8 cellular contexts compared by ENCODE assay signal in the genomic region with DNA sequence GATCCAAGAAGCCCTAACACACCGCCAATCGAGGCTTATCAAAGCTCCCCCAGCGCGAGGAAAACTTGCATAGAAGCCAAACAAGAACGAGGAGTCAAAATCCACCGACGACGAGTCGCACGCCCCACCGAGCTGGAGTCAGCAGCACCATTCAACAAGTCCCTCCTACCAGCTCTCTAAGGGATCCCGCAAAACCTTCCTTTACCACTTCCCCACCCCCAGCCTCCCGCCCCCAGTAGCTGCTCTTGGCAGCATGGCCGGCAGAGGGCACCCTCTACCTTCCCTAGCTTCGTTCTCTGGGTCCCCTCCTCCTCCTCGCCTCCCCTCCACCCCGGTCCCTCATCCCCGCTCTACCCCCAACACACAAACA. TPM values are rescaled to one million over a fixed set of nuclear protein-coding genes. Genes with fewer than 3 reads are reported as not detected.
DNase-seq lines count a peak whose midpoint lies in the region; ATAC-seq and TF ChIP-seq lines count a peak whose summit lies in the region.

No MANE protein-coding gene starts in this region.

- peak; percentile 59 for ATAC-seq in GM18861 (IDR thresholded peaks at IDR 0.05; ENCODE audit: unreplicated experiment)
- peak; percentile 53 for ATAC-seq in HG03064 (IDR thresholded peaks at IDR 0.05; ENCODE audit: low read depth, unreplicated experiment)
- peak; percentile 89 for ATAC-seq in mucosa of descending colon

- H3K27ac Mint-ChIP-seq in endodermal cell = peak overlapping the region; percentile 56

- POLR2A ChIA-PET in BJ (lab: Charles Lee) = interaction anchor here (0.6 to 1.2 kb wide), 5 partner anchors 227 to 1089 kb away, joined by 3 to 5 read pairs (median 3); a partner anchor contains a TSS

- CTCF ChIA-PET in BJ (lab: Yijun Ruan, JAX) = interaction anchor here (0.6 to 7.1 kb wide), 21 partner anchors 10 to 1637 kb away, joined by 3 to 75 read pairs (median 3); no protein-coding TSS in a partner anchor

- H3K9ac ChIP-seq in endodermal cell (ENCODE audit: extremely low read depth, low read length, poor library complexity, severe bottlenecking) = peak overlapping the region; percentile 22

- H3K4me3 ChIP-seq in BJ (ENCODE audit: low read depth, low read length) = peak overlapping the region; percentile 96
- H3K4me3 ChIP-seq in endodermal cell (ENCODE audit: low read length) = peak overlapping the region; percentile 82
- no peak overlapping the region for H3K4me3 ChIP-seq in mucosa of descending colon

- H3K27me3 ChIP-seq in BJ (ENCODE audit: control insufficient read depth, insufficient read depth, low read length) (no peaks in the 10 kb centered on the region), endodermal cell (ENCODE audit: control insufficient read depth, insufficient read depth, low read length, poor library complexity, severe bottlenecking) (peaks cover 73% of the 10 kb centered on the region)

- DNase-seq in BJ (ENCODE audit: low read depth) = peak; percentile 49
- DNase-seq in NCI-H345 (lab: John Stamatoyannopoulos, UW) = peak; percentile 79
- peak; percentile 40 for DNase-seq in activated CD4-positive, alpha-beta T cell treated with anti-CD3 and anti-CD28 coated beads, Interleukin-2, amount 50 U/mL, for 1 hour
- peak; percentile 98 for DNase-seq in endodermal cell
- DNase-seq in mucosa of descending colon = peak in 2 of 3 donors; percentile 81 to 83
- DNase-seq in stimulated activated CD8-positive, alpha-beta memory T cell treated with anti-CD3 and anti-CD28 coated beads, Interleukin-7, amount 100 ng/mL, for 24 hours (ENCODE audit: low read depth) = peak; percentile 48

- intact Hi-C loops in mucosa of descending colon (cut with DNase I, micrococcal nuclease) = loop anchor here (2.0 to 10.0 kb wide), 3 partner anchors 830 to 1466 kb away; no protein-coding TSS in a partner anchor

- H3K4me1 Mint-ChIP-seq in endodermal cell = peaks cover 24% of the 10 kb centered on the region

- peak overlapping the region; percentile 65 for H3K4me3 Mint-ChIP-seq in endodermal cell

- H3K27me3 Mint-ChIP-seq in endodermal cell (ENCODE audit: insufficient read depth) = peaks cover 70% of the 10 kb centered on the region

- no peaks in the 10 kb centered on the region for H3K9me3 ChIP-seq in endodermal cell (ENCODE audit: control insufficient read depth, low read length)
- H3K9me3 ChIP-seq in mucosa of descending colon = no peaks in the 10 kb centered on the region

- H3K36me3 Mint-ChIP-seq in endodermal cell (ENCODE audit: low read depth) = no peaks in the 10 kb centered on the region

- H3K36me3 ChIP-seq in BJ (ENCODE audit: control insufficient read depth, insufficient read depth, low read length) (no peaks in the 10 kb centered on the region), endodermal cell (ENCODE audit: control insufficient read depth, insufficient read depth, low read length) (no peaks in the 10 kb centered on the region), mucosa of descending colon (ENCODE audit: low read depth) (no peaks in the 10 kb centered on the region)

- no peaks in the 10 kb centered on the region for H3K9me3 Mint-ChIP-seq in endodermal cell

- TF ChIP-seq CTCF in BJ (IDR thresholded peaks at IDR 0.05; ENCODE audit: insufficient read depth, low read depth, low read length) (peak; percentile 95), endodermal cell (conservative IDR thresholded peaks at IDR 0.05) (peak; percentile 92), mucosa of descending colon (IDR thresholded peaks at IDR 0.05) (peak; percentile 66)

- H3K4me1 ChIP-seq in endodermal cell (ENCODE audit: control insufficient read depth, insufficient read depth, low read length) (no peaks in the 10 kb centered on the region), mucosa of descending colon (ENCODE audit: low read depth) (peaks cover 9% of the 10 kb centered on the region)

- 1% methylated on average over 13 to 18 of the region's 18 CpGs for WGBS in endodermal cell (ENCODE audit: insufficient coverage in 1 of 2, insufficient read length in 1 of 2), 2 experiments

- no peak overlapping the region for H3K27ac ChIP-seq in endodermal cell (ENCODE audit: low read depth, low read length)

RNA-seq across cellular contexts. Expression of a gene that starts 1.4 kb away (rescaled TPM):
- polyA plus RNA-seq in BJ (2011; rRNA removed) = 47.4 and 62.6 TPM in 2 replicates
- polyA minus RNA-seq in BJ (2011; rRNA and poly(A)+ RNA removed) = 40.8 and 46.9 TPM in 2 replicates
- total RNA-seq in endodermal cell (under 1 TPM in 1 of 2 donors, not detected in 1; 0.33 TPM), mucosa of descending colon (under 1 TPM in 2 of 3 donors, not detected in 1; 0.25 to 0.31 TPM)
- 0.82 TPM for polyA plus RNA-seq in endodermal cell (2013, experiment 1 of 2)
- 0.75 TPM for polyA plus RNA-seq in endodermal cell (2013, experiment 2 of 2)

Comparison
In these comparisons a context has a peak if more than half of its experiments do, and no peak if none do; other contexts are left out.
1. DNase-seq: peak in every context shown above with its lines; median percentile 98 in endodermal cell; 82 in mucosa of descending colon; 79 in NCI-H345; 49 in BJ; 48 in stimulated activated CD8-positive, alpha-beta memory T cell treated with anti-CD3 and anti-CD28 coated beads, Interleukin-7, amount 100 ng/mL, for 24 hours; 40 in activated CD4-positive, alpha-beta T cell treated with anti-CD3 and anti-CD28 coated beads, Interleukin-2, amount 50 U/mL, for 1 hour.